11 cellular contexts compared by ENCODE assay signal in the genomic region with DNA sequence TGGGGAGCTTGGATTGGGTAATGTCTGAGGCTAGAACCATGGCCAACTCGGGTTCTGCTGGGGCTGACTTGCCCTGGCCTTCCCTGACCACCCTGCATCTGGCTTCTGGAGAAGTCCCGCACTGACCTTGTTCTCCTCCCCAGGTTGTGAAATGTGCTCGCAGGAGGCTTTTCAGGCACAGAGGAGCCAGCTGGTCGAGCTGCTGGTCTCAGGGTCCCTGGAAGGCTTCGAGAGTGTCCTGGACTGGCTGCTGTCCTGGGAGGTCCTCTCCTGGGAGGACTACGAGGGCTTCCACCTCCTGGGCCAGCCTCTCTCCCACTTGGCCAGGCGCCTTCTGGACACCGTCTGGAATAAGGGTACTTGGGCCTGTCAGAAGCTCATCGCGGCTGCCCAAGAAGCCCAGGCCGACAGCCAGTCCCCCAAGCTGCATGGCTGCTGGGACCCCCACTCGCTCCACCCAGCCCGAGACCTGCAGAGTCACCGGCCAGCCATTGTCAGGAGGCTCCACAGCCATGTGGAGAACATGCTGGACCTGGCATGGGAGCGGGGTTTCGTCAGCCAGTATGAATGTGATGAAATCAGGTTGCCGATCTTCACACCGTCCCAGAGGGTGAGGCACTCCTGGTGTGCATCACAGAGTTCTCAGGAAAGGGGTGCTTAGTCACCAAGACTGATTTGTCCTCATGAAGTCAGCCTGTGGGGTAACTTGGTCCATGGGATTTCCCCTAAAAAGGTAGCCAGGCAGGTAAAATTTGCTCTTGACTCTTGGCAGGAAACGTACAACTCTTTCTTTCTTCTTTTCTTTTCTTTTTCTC. TPM values are rescaled to one million over a fixed set of nuclear protein-coding genes. Genes with fewer than 3 reads are reported as not detected.
A peak's percentile ranks its signal among the peaks of the same experiment; 100 is the strongest.
DNase-seq lines count a peak whose midpoint lies in the region; TF ChIP-seq lines count a peak whose summit lies in the region.
"Had no signal": no experiment of that assay in that cellular context is flagged by ENCODE, and none has a peak within 500 bp of the region (broad histone marks: within the 10 kb centered on the region; RNA-seq: fewer than 3 reads in every experiment).

No MANE protein-coding gene starts in this region.

- no peak for TF ChIP-seq RAD21 in liver (IDR thresholded peaks at IDR 0.05)

- WGBS in liver, result 70% methylated on average over 19 of the region's 19 CpGs

- H3K27me3 ChIP-seq in left ventricle myocardium inferior (ENCODE audit: low read depth) (no peaks in the 10 kb centered on the region), right atrium auricular region (no peaks in the 10 kb centered on the region), liver (ENCODE audit: control insufficient read depth in 4 of 4, insufficient read depth in 4 of 4, low read length in 3 of 4) (no peaks in the 10 kb centered on the region), vagina (no peaks in the 10 kb centered on the region), MG63 (no peaks in the 10 kb centered on the region)

- no peak for TF ChIP-seq POLR2A in vagina (IDR thresholded peaks at IDR 0.05)

- no peak for DNase-seq in left ventricle myocardium inferior
- DNase-seq in right atrium auricular region (ENCODE audit: low spot score), result no peak
- peak; percentile 56 for DNase-seq in activated T-helper 9 cell treated with anti-CD3 and anti-CD28 coated beads, Interleukin-2, amount 50 U/mL, for 16 hours (ENCODE audit: low read depth)
- peak in 1 of 2 donors; percentile 84 for DNase-seq in vagina (ENCODE audit: extremely low spot score in 2 of 2)
- DNase-seq in MG63, result no peak
- no peak for DNase-seq in OCI-M1 (lab: John Stamatoyannopoulos, UW)
- DNase-seq in SHP77 (lab: John Stamatoyannopoulos, UW), result no peak
- DNase-seq: caudate nucleus, left cardiac atrium, NCI-H1436 had no signal

- intact Hi-C loops in left ventricle myocardium inferior (cut with micrococcal nuclease) (no loop called here), vagina (cut with DNase I) (no loop called here)

- H3K27ac ChIP-seq in left ventricle myocardium inferior (replicated peaks) (peak overlapping the region; percentile 20), right atrium auricular region (no peak overlapping the region), liver (ENCODE audit: low read depth in 1 of 2, low read length in 2 of 2) (peak overlapping the region; percentile 22 to 54), vagina (peak overlapping the region; percentile 78)

- H3K4me1 ChIP-seq in left ventricle myocardium inferior, result peaks cover 34% of the 10 kb centered on the region
- peaks cover 0 to 26% of the 10 kb centered on the region in 2 donors for H3K4me1 ChIP-seq in right atrium auricular region
- peaks cover 6 to 35% (median 20%) of the 10 kb centered on the region in 4 donors for H3K4me1 ChIP-seq in liver (ENCODE audit: control insufficient read depth in 4 of 4, insufficient read depth in 4 of 4, low read length in 3 of 4)
- peaks cover 46% of the 10 kb centered on the region for H3K4me1 ChIP-seq in vagina

- H3K4me3 ChIP-seq in left ventricle myocardium inferior, result no peak overlapping the region
- H3K4me3 ChIP-seq in right atrium auricular region, result no peak overlapping the region
- H3K4me3 ChIP-seq in liver (ENCODE audit: low read depth in 1 of 3, low read length in 3 of 3), result no peak overlapping the region
- H3K4me3 ChIP-seq in vagina, result no peak overlapping the region
- no peak overlapping the region for H3K4me3 ChIP-seq in MG63

- H3K36me3 ChIP-seq in left ventricle myocardium inferior (peaks cover 5% of the 10 kb centered on the region), right atrium auricular region (no peaks in the 10 kb centered on the region), liver (ENCODE audit: control insufficient read depth in 4 of 4, insufficient read depth in 3 of 4, low read depth in 1 of 4, low read length in 3 of 4) (no peaks in the 10 kb centered on the region), vagina (no peaks in the 10 kb centered on the region), MG63 (no peaks in the 10 kb centered on the region)

- no peak for TF ChIP-seq CTCF in left ventricle myocardium inferior (IDR thresholded peaks at IDR 0.05; ENCODE audit: borderline replicate concordance)
- TF ChIP-seq CTCF in right atrium auricular region (IDR thresholded peaks at IDR 0.05), result no peak
- no peak for TF ChIP-seq CTCF in liver (IDR thresholded peaks at IDR 0.05; ENCODE audit: low read depth, low read length, missing input control)
- no peak for TF ChIP-seq CTCF in vagina (IDR thresholded peaks at IDR 0.05)

- H3K9ac ChIP-seq in liver (ENCODE audit: low read depth in 1 of 2, low read length in 2 of 2), result no peak overlapping the region

- peaks cover 14% of the 10 kb centered on the region for H3K9me3 ChIP-seq in left ventricle myocardium inferior (replicated peaks)
- H3K9me3 ChIP-seq in right atrium auricular region, result peaks cover 6 to 11% of the 10 kb centered on the region in 2 donors
- peaks cover 3 to 9% (median 6%) of the 10 kb centered on the region in 4 donors for H3K9me3 ChIP-seq in liver (ENCODE audit: control insufficient read depth in 4 of 4, low read length in 3 of 4)
- peaks cover 1% of the 10 kb centered on the region for H3K9me3 ChIP-seq in vagina
- H3K9me3 ChIP-seq in MG63, result no peaks in the 10 kb centered on the region

TF ChIP-seq in liver, 16 proteins besides CTCF, POLR2A, EP300 and RAD21:
- TF ChIP-seq EGR1 (IDR thresholded peaks at IDR 0.05; ENCODE audit: low read depth in 2 of 2), result no peak
- no peak for TF ChIP-seq FOXA2 (IDR thresholded peaks at IDR 0.05)
- TF ChIP-seq NR2F2 (IDR thresholded peaks at IDR 0.05), result no peak
- no peak for TF ChIP-seq SP1 (IDR thresholded peaks at IDR 0.05)
- TF ChIP-seq, protein P1, sequence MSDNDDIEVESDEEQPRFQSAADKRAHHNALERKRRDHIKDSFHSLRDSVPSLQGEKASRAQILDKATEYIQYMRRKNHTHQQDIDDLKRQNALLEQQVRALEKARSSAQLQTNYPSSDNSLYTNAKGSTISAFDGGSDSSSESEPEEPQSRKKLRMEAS (IDR thresholded peaks at IDR 0.05), result peak; percentile 92

RNA-seq across cellular contexts. Expression of a gene that starts 6.1 kb away (rescaled TPM):
- 0.52 TPM for total RNA-seq in left ventricle myocardium inferior
- total RNA-seq in right atrium auricular region, result 1 to 10 TPM in 1 of 2 donors, under 1 TPM in 1; 0.44 to 1.6 TPM
- total RNA-seq in liver, result 1 to 10 TPM in 1 of 2 donors, under 1 TPM in 1; 0.61 to 1.3 TPM
- polyA plus RNA-seq in liver, result under 1 TPM; 0.35 TPM
- total RNA-seq in vagina, result 43.5 TPM
- total RNA-seq in MG63 (2014; rRNA removed; shearing (Covaris generic); ENCODE audit: low replicate concordance), result not detected in 2 replicates

RNA-seq across cellular contexts. Expression of a gene that starts 18.4 kb away (rescaled TPM):
- total RNA-seq in left ventricle myocardium inferior (0.69 TPM), right atrium auricular region (1 to 10 TPM in 1 of 2 donors, under 1 TPM in 1; 0.89 to 1.9 TPM), liver (1 to 10 TPM; 1.3 to 3.5 TPM), vagina (2.2 TPM)
- polyA plus RNA-seq in liver, result under 1 TPM; 0.40 to 0.70 TPM
- not detected in 2 replicates for total RNA-seq in MG63 (2014; rRNA removed; shearing (Covaris generic); ENCODE audit: low replicate concordance)

RNA-seq across cellular contexts. Expression of a gene that starts 42.3 kb away (rescaled TPM):
- total RNA-seq in left ventricle myocardium inferior (36.0 TPM), right atrium auricular region (10 to 100 TPM; 20.0 to 21.2 TPM), liver (10 to 100 TPM; 16.5 to 42.7 TPM), vagina (33.9 TPM)
- polyA plus RNA-seq in liver, result 10 to 100 TPM in 1 of 2 donors, 1 to 10 TPM in 1; 8.2 to 11.1 TPM
- 8.3 and 33.8 TPM in 2 replicates for total RNA-seq in MG63 (2014; rRNA removed; shearing (Covaris generic); ENCODE audit: low replicate concordance)

Comparison
In these comparisons a context has a peak if more than half of its experiments do, and no peak if none do; other contexts are left out.
1. H3K27ac ChIP-seq: peak in left ventricle myocardium inferior (single experiment), liver (2 of 2) and vagina (single experiment); none in right atrium auricular region (0 of 2).
2. RNA of a gene that starts 6.1 kb away (total RNA-seq): 43.5 TPM in vagina (single experiment); 0.44 to 1.6 TPM in right atrium auricular region, 0.61 to 1.3 TPM in liver, 0.52 TPM in left ventricle myocardium inferior (single experiment) and not detected in MG63; every median in the first group is over 10 times any median in the second.